13 cellular contexts compared by ENCODE assay signal in the genomic region with DNA sequence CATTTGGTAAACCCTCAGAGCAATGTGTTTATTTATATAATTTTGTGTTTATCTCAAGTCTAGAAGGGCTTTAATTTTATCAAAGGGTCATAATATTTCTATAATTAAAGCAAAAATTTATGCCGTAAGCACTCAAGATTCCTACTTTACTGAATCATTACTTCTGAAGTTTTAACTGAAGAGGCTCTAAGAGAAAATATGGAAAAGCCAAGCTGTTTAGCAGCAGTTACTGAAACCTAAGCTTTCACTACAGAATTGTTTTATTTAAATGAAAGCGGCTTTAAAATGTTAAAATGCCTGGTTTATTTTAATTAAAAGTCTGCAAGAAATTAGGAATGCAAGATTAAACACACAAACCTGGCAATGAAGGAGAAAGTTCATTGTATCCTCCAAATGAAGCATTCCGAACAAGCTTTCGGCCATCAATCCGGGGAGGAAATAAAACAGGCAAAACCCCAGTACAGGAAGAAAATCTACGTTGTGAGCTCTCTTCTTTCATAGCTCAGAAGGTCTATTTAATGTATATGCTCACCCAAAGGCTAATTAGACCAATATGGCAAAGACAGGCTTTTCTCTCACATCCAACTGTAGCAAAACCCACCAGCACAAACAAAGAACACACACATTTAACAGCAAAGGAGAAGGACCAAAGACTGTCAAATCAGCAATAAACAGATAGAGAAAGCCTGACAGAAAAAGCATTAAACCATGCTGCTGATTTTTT.
A peak's percentile ranks its signal among the peaks of the same experiment; 100 is the strongest.
DNase-seq lines count a peak whose midpoint lies in the region; ATAC-seq and TF ChIP-seq lines count a peak whose summit lies in the region.
"Had no signal": no experiment of that assay in that cellular context is flagged by ENCODE, and none has a peak within 500 bp of the region (broad histone marks: within the 10 kb centered on the region; RNA-seq: fewer than 3 reads in every experiment).

No MANE protein-coding gene starts in this region.

- H3K4me3 Mint-ChIP-seq in nephron progenitor cell, result no peak overlapping the region
- no peak overlapping the region for H3K4me3 Mint-ChIP-seq in T-cell
- H3K4me3 Mint-ChIP-seq: stimulated activated memory B cell treated with anti-CD40 and anti-IgM and Interleukin-4, amounts not matched to agents 10 μg/mL and 1 μg/mL and 100 μg/mL, for 72 hours had no signal

- BruUV-seq in PC-3 (replicated peaks; lab: Mats Ljungman, UMichigan), result no TSS peak

- POLR2A ChIA-PET in PC-3 (lab: Charles Lee; ENCODE audit: unreplicated experiment) (interaction anchor here (0.6 kb wide), 1 partner anchor 47 kb away, joined by 10 read pairs; no protein-coding TSS in a partner anchor), T-cell (lab: Charles Lee) (interaction anchor here in 1 of 2 donors (0.6 kb wide), 2 partner anchors 140 to 356 kb away, joined by 4 to 10 read pairs; no protein-coding TSS in a partner anchor)

- no peaks in the 10 kb centered on the region for H3K9me2 ChIP-seq in PC-3 (replicated peaks; ENCODE audit: low read length)

- H3K27me3 Mint-ChIP-seq in nephron progenitor cell (ENCODE audit: low read depth, poor library complexity) (no peaks in the 10 kb centered on the region), T-cell (no peaks in the 10 kb centered on the region)
- H3K27me3 Mint-ChIP-seq: stimulated activated memory B cell treated with anti-CD40 and anti-IgM and Interleukin-4, amounts not matched to agents 10 μg/mL and 1 μg/mL and 100 μg/mL, for 72 hours had no signal

- peak overlapping the region; percentile 46 for H3K4me3 ChIP-seq in PC-3 (ENCODE audit: low read length)
- H3K4me3 ChIP-seq: heart left ventricle, left lung had no signal

- H3F3A ChIP-seq in PC-3 (ENCODE audit: low read length, unreplicated experiment), result no peaks in the 10 kb centered on the region

- DNase-seq in Ammon's horn (ENCODE audit: low spot score), result peak; percentile 6
- DNase-seq in PC-3, result no peak
- DNase-seq in nephron progenitor cell, result no peak
- no peak for DNase-seq in ACHN
- DNase-seq in GDM1 (lab: John Stamatoyannopoulos, UW), result no peak
- DNase-seq in activated naive CD4-positive, alpha-beta T cell treated with anti-CD3 and anti-CD28 coated beads, Interleukin-2, amount 50 U/mL, for 16 hours, result no peak
- no peak for DNase-seq in T-cell
- DNase-seq: activated CD8-positive, alpha-beta memory T cell treated with anti-CD3 and anti-CD28 coated beads, Interleukin-2, amount 50 U/mL, for 4 hours; heart left ventricle; left lung; NCI-H345 had no signal

- CTCF ChIA-PET in PC-3 (lab: Charles Lee) (no interaction called here), T-cell (lab: Charles Lee) (interaction anchor here (0.6 kb wide), 3 partner anchors 18 to 318 kb away, joined by 3 read pairs; no protein-coding TSS in a partner anchor)

- H3K27ac Mint-ChIP-seq in nephron progenitor cell (peak overlapping the region; percentile 70), T-cell (peak overlapping the region in 1 of 2 donors; percentile 12)
- H3K27ac Mint-ChIP-seq: stimulated activated memory B cell treated with anti-CD40 and anti-IgM and Interleukin-4, amounts not matched to agents 10 μg/mL and 1 μg/mL and 100 μg/mL, for 72 hours had no signal

- H3K9me3 Mint-ChIP-seq in nephron progenitor cell (peaks cover 31% of the 10 kb centered on the region), T-cell (peaks cover 0 to 25% (median 15%) of the 10 kb centered on the region in 3 donors)

- H3K9me3 ChIP-seq in PC-3 (ENCODE audit: low read length), result peaks cover 13% of the 10 kb centered on the region; the same call in 1 of the 2 replicates

- no peak overlapping the region for H3K27ac ChIP-seq in PC-3 (ENCODE audit: low read length)
- H3K27ac ChIP-seq in cingulate gyrus (ENCODE audit: low read depth, low read length), result peak overlapping the region; percentile 33
- H3K27ac ChIP-seq: heart left ventricle had no signal

- peaks cover 6% of the 10 kb centered on the region; the same call in 1 of the 2 replicates for H3K36me3 ChIP-seq in PC-3 (ENCODE audit: low read depth, low read length)
- H3K36me3 ChIP-seq: heart left ventricle, left lung had no signal

- ATAC-seq in PC-3 (peak; percentile 56), T-cell (replicated peaks in 1 of 4) (no peak)
- ATAC-seq: heart left ventricle; left lung; stimulated activated memory B cell treated with anti-CD40 and anti-IgM and Interleukin-4, amounts not matched to agents 10 μg/mL and 1 μg/mL and 100 μg/mL, for 72 hours had no signal

- intact Hi-C loops in PC-3 (cut with micrococcal nuclease), result no loop called here

- peak overlapping the region; percentile 27 for H2AFZ ChIP-seq in PC-3 (ENCODE audit: low read length)

- H3K4me1 ChIP-seq in PC-3 (ENCODE audit: insufficient read depth, low read length), result no peaks in the 10 kb centered on the region
- H3K4me1 ChIP-seq: left lung had no signal

- H3K4me1 Mint-ChIP-seq in nephron progenitor cell (peaks cover 10% of the 10 kb centered on the region), T-cell (peaks cover 28 to 38% (median 30%) of the 10 kb centered on the region in 3 donors)

- in situ Hi-C loops in ACHN (cut with HindIII; ENCODE audit: low pct_ligation_motif_present, low pct_unique_long_range_greater_than_20kb, low sequenced_read_pairs), result no loop called here

- H4K20me1 ChIP-seq in PC-3 (ENCODE audit: low read length), result no peaks in the 10 kb centered on the region

- H3K79me2 ChIP-seq in PC-3 (ENCODE audit: low read length), result no peaks in the 10 kb centered on the region

- H3K4me2 ChIP-seq in PC-3 (ENCODE audit: low read length), result peak overlapping the region; percentile 68

- TF ChIP-seq CTCF in PC-3 (conservative IDR thresholded peaks at IDR 0.05; ENCODE audit: low read depth, low read length) (no peak), nephron progenitor cell (IDR thresholded peaks at IDR 0.05) (no peak)

- peaks cover 34% of the 10 kb centered on the region for H3K36me3 Mint-ChIP-seq in nephron progenitor cell (ENCODE audit: low read depth)
- peaks cover 38% of the 10 kb centered on the region for H3K36me3 Mint-ChIP-seq in T-cell

- no peaks in the 10 kb centered on the region for H3K27me3 ChIP-seq in PC-3 (ENCODE audit: low read length)
- H3K27me3 ChIP-seq: heart left ventricle, left lung had no signal

- peak overlapping the region; percentile 17 for H3K9ac ChIP-seq in PC-3 (ENCODE audit: low read length)
